9 cellular contexts compared by ENCODE assay signal in genomic region chr3:13500133-13500885, GRCh38. TPM values are rescaled to one million over a fixed set of nuclear protein-coding genes. Genes with fewer than 3 reads are reported as not detected.
A peak's percentile ranks its signal among the peaks of the same experiment; 100 is the strongest.
DNase-seq lines count a peak whose midpoint lies in the region; TF ChIP-seq lines count a peak whose summit lies in the region.
"Had no signal": no experiment of that assay in that cellular context is flagged by ENCODE, and none has a peak within 500 bp of the region (broad histone marks: within the 10 kb centered on the region; RNA-seq: fewer than 3 reads in every experiment).

No MANE protein-coding gene starts in this region.

- TF ChIP-seq CTCF in Caco-2 (IDR thresholded peaks at IDR 0.05; ENCODE audit: insufficient read depth in 1 of 2, low read depth in 1 of 2, low read length in 1 of 2, severe bottlenecking in 1 of 2, unreplicated experiment in 1 of 2) = peak; percentile 45 to 61
- peak; percentile 86 for TF ChIP-seq CTCF in H9 (conservative IDR thresholded peaks at IDR 0.05)
- TF ChIP-seq CTCF in astrocyte of the spinal cord (IDR thresholded peaks at IDR 0.05; ENCODE audit: low read depth, low read length) = peak; percentile 70
- peak in 2 of 6 experiments; percentile 16 to 31 for TF ChIP-seq CTCF in thyroid gland (IDR thresholded peaks at IDR 0.05)

- H2AK5ac ChIP-seq in H9 (ENCODE audit: insufficient read length, low read length) = no peak overlapping the region

- no peak overlapping the region for H3K18ac ChIP-seq in H9 (ENCODE audit: insufficient read length, low read depth, low read length)

- no peak overlapping the region for H2AFZ ChIP-seq in H9 (ENCODE audit: low read length)

- H3K23me2 ChIP-seq in H9 (ENCODE audit: insufficient read length, low read depth, low read length, poor library complexity, severe bottlenecking) = no peaks in the 10 kb centered on the region

- DNase-seq in Caco-2 (peak in 1 of 2 experiments; percentile 49), H9 (peak; percentile 65), astrocyte of the spinal cord (ENCODE audit: low read depth, low spot score) (no peak), lung microvascular endothelial cell (ENCODE audit: low read depth in 2 of 2) (peak; percentile 31 to 45), thyroid gland (no peak), T-helper 9 cell (no peak), GM19240 (ENCODE audit: insufficient read length, low spot score) (no peak)
- no peak for DNase-seq in activated CD4-positive, CD25-positive, alpha-beta regulatory T cell (lab: John Stamatoyannopoulos, UW)

- H3K27me3 ChIP-seq in Caco-2 (replicated peaks; ENCODE audit: control insufficient read depth, insufficient read depth, low read length) = no peaks in the 10 kb centered on the region
- no peaks in the 10 kb centered on the region for H3K27me3 ChIP-seq in H9 (ENCODE audit: insufficient read depth, low read length)
- H3K27me3 ChIP-seq in thyroid gland = no peaks in the 10 kb centered on the region

- intact Hi-C loops in Caco-2 (cut with micrococcal nuclease; ENCODE audit: unreplicated experiment) = loop anchor here (1.0 to 10.0 kb wide), 2 partner anchors 148 to 384 kb away; partner anchors contain the start of gene WNT7A
- intact Hi-C loops in thyroid gland (cut with DNase I) = no loop called here

- no peaks in the 10 kb centered on the region for H3K9me3 Mint-ChIP-seq in Caco-2 (ENCODE audit: unreplicated experiment)
- no peaks in the 10 kb centered on the region; a peak in 2 of 5 replicates for H3K9me3 Mint-ChIP-seq in H9

- no peak overlapping the region for H2BK15ac ChIP-seq in H9 (ENCODE audit: low read depth, low read length)

- no CpG with 5 or more reads among the region's 15 CpGs for WGBS in H9 (ENCODE audit: extremely low coverage, insufficient read length, low lambda C conversion rate)
- WGBS in thyroid gland, 2 donors = 87 to 93% methylated on average over 12 to 13 of the region's 15 CpGs

- no peak overlapping the region for H4K91ac ChIP-seq in H9 (ENCODE audit: insufficient read length, low read depth, low read length)

- H3K4me3 Mint-ChIP-seq in Caco-2 (ENCODE audit: unreplicated experiment) (no peak overlapping the region), H9 (no peak overlapping the region)
- H3K4me3 Mint-ChIP-seq: activated naive CD8-positive, alpha-beta T cell had no signal

- BruUV-seq in Caco-2 (replicated peaks; lab: Mats Ljungman, UMichigan) = no TSS peak

- H3K4me3 ChIP-seq in Caco-2 (ENCODE audit: low read depth, low read length) (no peak overlapping the region), astrocyte of the spinal cord (ENCODE audit: low read depth, low read length) (no peak overlapping the region), thyroid gland (replicated peaks in 1 of 3) (no peak overlapping the region)

- no peak overlapping the region for H2BK20ac ChIP-seq in H9 (ENCODE audit: low read depth, low read length, poor library complexity, severe bottlenecking)

- H3K27me3 Mint-ChIP-seq in Caco-2 (ENCODE audit: insufficient read depth, unreplicated experiment) = no peaks in the 10 kb centered on the region
- H3K27me3 Mint-ChIP-seq in H9 (ENCODE audit: low read depth) = no peaks in the 10 kb centered on the region
- H3K27me3 Mint-ChIP-seq: activated naive CD8-positive, alpha-beta T cell had no signal

- POLR2A ChIA-PET in Caco-2 (lab: Charles Lee) = no interaction called here

- H3K4me1 Mint-ChIP-seq in Caco-2 (ENCODE audit: low read depth, unreplicated experiment) (no peaks in the 10 kb centered on the region), H9 (peaks cover 2 to 7% of the 10 kb centered on the region in 2 experiments)

- H2BK12ac ChIP-seq in H9 (ENCODE audit: insufficient read length, low read depth, low read length) = no peak overlapping the region

- H3K4me2 ChIP-seq in H9 (ENCODE audit: insufficient read depth, insufficient read length, low read length) = no peak overlapping the region

- H3K36me3 Mint-ChIP-seq in Caco-2 (ENCODE audit: insufficient read depth, unreplicated experiment) (peaks cover 5% of the 10 kb centered on the region), H9 (ENCODE audit: insufficient read depth in 1 of 3, low read depth in 3 of 3) (no peaks in the 10 kb centered on the region)
- H3K36me3 Mint-ChIP-seq: activated naive CD8-positive, alpha-beta T cell had no signal

- no peak overlapping the region for H3K27ac Mint-ChIP-seq in Caco-2 (ENCODE audit: unreplicated experiment)
- H3K27ac Mint-ChIP-seq in H9 = no peak overlapping the region; a peak in 1 of 7 replicates
- H3K27ac Mint-ChIP-seq: activated naive CD8-positive, alpha-beta T cell had no signal

- H2BK5ac ChIP-seq in H9 (ENCODE audit: insufficient read length, low read length) = no peak overlapping the region

- no peak overlapping the region for H4K5ac ChIP-seq in H9 (ENCODE audit: insufficient read length, low read depth, low read length)

- TF ChIP-seq POLR2A in thyroid gland (IDR thresholded peaks at IDR 0.05) = no peak

- no peak overlapping the region for H3K23ac ChIP-seq in H9 (ENCODE audit: insufficient read length, low read depth, low read length)

- peaks cover 2% of the 10 kb centered on the region for H4K20me1 ChIP-seq in H9 (ENCODE audit: control insufficient read depth, insufficient read depth, insufficient read length)

- H3K79me2 ChIP-seq in H9 (ENCODE audit: insufficient read depth, low read length) = no peaks in the 10 kb centered on the region

- H3K9me3 ChIP-seq in Caco-2 (no peaks in the 10 kb centered on the region), H9 (ENCODE audit: control insufficient read depth, low read depth, low read length) (no peaks in the 10 kb centered on the region), thyroid gland (no peaks in the 10 kb centered on the region)

- CTCF ChIA-PET in Caco-2 (lab: Charles Lee) = interaction anchor here (0.6 to 1.8 kb wide), 2 partner anchors 16 to 147 kb away, joined by 3 to 5 read pairs; no protein-coding TSS in a partner anchor

- H2BK120ac ChIP-seq in H9 (ENCODE audit: low read depth, low read length, poor library complexity, severe bottlenecking) = no peak overlapping the region

- H4K8ac ChIP-seq in H9 (replicated peaks; ENCODE audit: insufficient read length, low read depth, low read length) = no peak overlapping the region

- H3K79me1 ChIP-seq in H9 (ENCODE audit: insufficient read depth, low read depth, low read length, poor library complexity, severe bottlenecking) = no peaks in the 10 kb centered on the region

- no peak overlapping the region for H3K56ac ChIP-seq in H9 (ENCODE audit: insufficient read length, low read depth, low read length)

- no peak overlapping the region for H3T11ph ChIP-seq in H9 (ENCODE audit: low read length)

- H3K14ac ChIP-seq in H9 (ENCODE audit: insufficient read depth, low read length) = no peak overlapping the region

- H3K4ac ChIP-seq in H9 (ENCODE audit: low read depth, low read length) = no peak overlapping the region

- H3K27ac ChIP-seq in H9 (ENCODE audit: insufficient read length, low read depth, low read length) (no peak overlapping the region), thyroid gland (no peak overlapping the region)

- H3K9ac ChIP-seq in H9 (ENCODE audit: extremely low read depth, insufficient read length, low read length) = no peak overlapping the region

- H3K36me3 ChIP-seq in Caco-2 (ENCODE audit: control insufficient read depth, insufficient read depth, low read length) = no peaks in the 10 kb centered on the region; the same call in 1 of the 2 replicates
- H3K36me3 ChIP-seq in thyroid gland = no peaks in the 10 kb centered on the region

- in situ Hi-C loops in astrocyte of the spinal cord (cut with HindIII; ENCODE audit: low sequenced_read_pairs) = no loop called here

- no peaks in the 10 kb centered on the region for H3K4me1 ChIP-seq in Caco-2
- H3K4me1 ChIP-seq in H9 (ENCODE audit: insufficient read depth, low read length) = no peaks in the 10 kb centered on the region
- H3K4me1 ChIP-seq in thyroid gland = peaks cover 4 to 10% of the 10 kb centered on the region in 2 donors

RNA-seq across cellular contexts. Expression of gene HDAC11, which starts 20.2 kb away (rescaled TPM):
- total RNA-seq in Caco-2 (2022) (10.5 and 10.9 TPM in 2 replicates), H9 (2021) (6.6 and 7.0 TPM in 2 replicates), lung microvascular endothelial cell (5.2 and 6.9 TPM in 2 replicates), thyroid gland (10 to 100 TPM; 18.8 to 47.5 (median 30.8) TPM)

RNA-seq across cellular contexts. Expression of gene FBLN2, which starts 48.6 kb away (rescaled TPM):
- 36.7 and 48.8 TPM in 2 replicates for total RNA-seq in Caco-2 (2022)
- total RNA-seq in H9 (2021) = 9.8 and 11.8 TPM in 2 replicates
- total RNA-seq in lung microvascular endothelial cell = 2.6 and 10.9 TPM in 2 replicates
- total RNA-seq in thyroid gland = 100 to 1,000 TPM in 1 of 4 donors, 10 to 100 TPM in 3; 75.7 to 159 (median 89.8) TPM

Comparison
In these comparisons a context has a peak if more than half of its experiments do, and no peak if none do; other contexts are left out.
1. DNase-seq: peak in H9 (single experiment) and lung microvascular endothelial cell (2 of 2); none in astrocyte of the spinal cord (single experiment), thyroid gland (0 of 2), T-helper 9 cell (single experiment), GM19240 (single experiment) and activated CD4-positive, CD25-positive, alpha-beta regulatory T cell (0 of 4).